Comparison of ENCODE assay signal across 8 cellular contexts in the genomic region with DNA sequence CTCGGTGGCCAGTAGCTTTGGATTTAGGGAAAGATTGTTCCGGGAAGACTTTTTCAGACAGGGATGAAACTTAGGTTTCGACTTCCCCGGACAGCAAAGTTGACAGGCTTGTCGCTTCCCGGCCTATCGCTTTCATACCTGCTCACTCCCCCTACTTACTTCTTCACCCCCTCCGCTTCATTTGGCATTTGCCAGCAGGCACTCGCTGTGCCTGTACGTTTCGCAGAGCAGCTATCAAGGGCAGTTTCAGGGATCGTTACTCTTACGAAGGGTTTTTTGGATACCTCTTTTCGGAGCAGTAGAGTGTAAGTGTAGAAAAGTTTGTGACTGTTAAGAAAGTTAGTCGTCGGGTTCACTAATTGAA. TPM values are rescaled to one million over a fixed set of nuclear protein-coding genes. Genes with fewer than 3 reads are reported as not detected.
A peak's percentile ranks its signal among the peaks of the same experiment; 100 is the strongest.
DNase-seq lines count a peak whose midpoint lies in the region; ATAC-seq, FAIRE-seq and TF ChIP-seq lines count a peak whose summit lies in the region.

No MANE protein-coding gene starts in this region.

- H3K4me3 ChIP-seq in MM.1S (ENCODE audit: low read length) (peak overlapping the region; percentile 86), fibroblast of villous mesenchyme (ENCODE audit: low read depth, low read length) (peak overlapping the region; percentile 79), sigmoid colon (peak overlapping the region; percentile 59 to 72 (median 66))

- peaks cover 35% of the 10 kb centered on the region for H3K36me3 Mint-ChIP-seq in activated T-cell treated with anti-CD3 and anti-CD28 coated beads, Interleukin-2, amount 50 U/mL, for 24 hours (ENCODE audit: low read depth)

- H4K20me1 ChIP-seq in MM.1S (ENCODE audit: insufficient read depth, low read length), result no peaks in the 10 kb centered on the region

- H3K36me3 ChIP-seq in MM.1S (replicated peaks; ENCODE audit: insufficient read depth, low read length), result 0 out of 2 replicates have a peak, but pooled peaks cover 4% of the 10 kb centered on the region
- H3K36me3 ChIP-seq in sigmoid colon, result peaks cover 0 to 39% (median 2%) of the 10 kb centered on the region in 4 donors

- no peak overlapping the region for H3K4me3 Mint-ChIP-seq in activated T-cell treated with anti-CD3 and anti-CD28 coated beads, Interleukin-2, amount 50 U/mL, for 24 hours

- H3K27me3 Mint-ChIP-seq in activated T-cell treated with anti-CD3 and anti-CD28 coated beads, Interleukin-2, amount 50 U/mL, for 24 hours, result no peaks in the 10 kb centered on the region

- H3K4me2 ChIP-seq in MM.1S (ENCODE audit: low read depth, low read length), result peak overlapping the region; percentile 70

- H3K4me1 ChIP-seq in MM.1S (ENCODE audit: low read length), result peaks cover 12% of the 10 kb centered on the region
- H3K4me1 ChIP-seq in sigmoid colon, result peaks cover 2 to 33% (median 26%) of the 10 kb centered on the region in 4 donors

- H3K4me1 Mint-ChIP-seq in activated T-cell treated with anti-CD3 and anti-CD28 coated beads, Interleukin-2, amount 50 U/mL, for 24 hours (ENCODE audit: low read depth), result peaks cover 36% of the 10 kb centered on the region

- peak overlapping the region; percentile 84 for H3K27ac ChIP-seq in MM.1S (ENCODE audit: low read length)
- peak overlapping the region; percentile 78 to 83 (median 82) for H3K27ac ChIP-seq in sigmoid colon

- TF ChIP-seq POLR2A in GM12892 (IDR thresholded peaks at IDR 0.05; ENCODE audit: low read depth, low read length) (no peak), sigmoid colon (IDR thresholded peaks at IDR 0.05) (no peak)

- no peaks in the 10 kb centered on the region for H3K9me2 ChIP-seq in MM.1S (replicated peaks; ENCODE audit: insufficient read depth, low read length)

- peak overlapping the region; percentile 81 for H2AFZ ChIP-seq in MM.1S (ENCODE audit: low read length)

- H3K27me3 ChIP-seq in MM.1S (replicated peaks; ENCODE audit: insufficient read depth, low read length) (no peaks in the 10 kb centered on the region), sigmoid colon (no peaks in the 10 kb centered on the region)

- no peak overlapping the region for H3K27ac Mint-ChIP-seq in activated T-cell treated with anti-CD3 and anti-CD28 coated beads, Interleukin-2, amount 50 U/mL, for 24 hours

- no peak for ATAC-seq in HG02840 (IDR thresholded peaks at IDR 0.05; ENCODE audit: low FRiP score, unreplicated experiment)

- TF ChIP-seq CTCF in MM.1S (IDR thresholded peaks at IDR 0.05; ENCODE audit: low read length) (no peak), fibroblast of villous mesenchyme (IDR thresholded peaks at IDR 0.05; ENCODE audit: insufficient read depth, low read depth, low read length) (no peak), sigmoid colon (IDR thresholded peaks at IDR 0.05) (no peak)

- peak overlapping the region; percentile 67 for H3K9ac ChIP-seq in MM.1S (ENCODE audit: low read length)

- 0% methylated on average over 16 of the region's 16 CpGs for WGBS in sigmoid colon, 2 donors

- peak; percentile 10 for DNase-seq in GM12892 (ENCODE audit: insufficient read length)
- DNase-seq in MM.1S, result peak; percentile 59
- peak; percentile 52 for DNase-seq in activated T-cell treated with anti-CD3 and anti-CD28 coated beads, Interleukin-2, amount 50 U/mL, for 24 hours
- no peak for DNase-seq in fibroblast of villous mesenchyme (ENCODE audit: low read depth)
- no peak for DNase-seq in sigmoid colon
- no peak for DNase-seq in GM19240 (ENCODE audit: insufficient read length, low spot score)
- no peak for DNase-seq in HK-2 (ENCODE audit: unreplicated experiment)

- peaks cover 5% of the 10 kb centered on the region for H3K9me3 Mint-ChIP-seq in activated T-cell treated with anti-CD3 and anti-CD28 coated beads, Interleukin-2, amount 50 U/mL, for 24 hours

- intact Hi-C loops in sigmoid colon (cut with DNase I), result loop anchor here (5.0 kb wide), 3 partner anchors 119 to 1026 kb away; a partner anchor contains a TSS

- no peak for TF ChIP-seq EP300 in sigmoid colon (IDR thresholded peaks at IDR 0.05)

- peaks cover 13% of the 10 kb centered on the region for H3K79me2 ChIP-seq in MM.1S (ENCODE audit: low read length)

- no peaks in the 10 kb centered on the region for H3K9me3 ChIP-seq in MM.1S (replicated peaks; ENCODE audit: insufficient read depth, low read length)
- H3K9me3 ChIP-seq in sigmoid colon, result no peaks in the 10 kb centered on the region

- no peak for FAIRE-seq in GM12892 (lab: Jason Lieb, UNC)

- H3F3A ChIP-seq in MM.1S (ENCODE audit: insufficient read depth, low read length), result peaks cover 14% of the 10 kb centered on the region

RNA-seq across cellular contexts. Expression of a gene that starts 0.4 kb away (rescaled TPM):
- polyA plus RNA-seq in GM12892 (2012; ENCODE audit: missing spikeins), result 8.3 TPM
- total RNA-seq in fibroblast of villous mesenchyme (30.0 and 40.6 TPM in 2 replicates), sigmoid colon (10 to 100 TPM; 31.0 to 49.5 (median 38.7) TPM)
- 10 to 100 TPM in 2 of 3 donors, 1 to 10 TPM in 1; 9.9 to 16.0 (median 13.2) TPM for polyA plus RNA-seq in sigmoid colon

RNA-seq across cellular contexts. Expression of a gene that starts 0.8 kb away (rescaled TPM):
- polyA plus RNA-seq in GM12892 (2012; ENCODE audit: missing spikeins), result 21.9 TPM
- total RNA-seq in fibroblast of villous mesenchyme (28.3 and 41.9 TPM in 2 replicates), sigmoid colon (10 to 100 TPM; 20.1 to 39.9 (median 32.1) TPM)
- polyA plus RNA-seq in sigmoid colon, result 10 to 100 TPM in 1 of 3 donors, 1 to 10 TPM in 2; 4.4 to 10.9 (median 4.8) TPM

RNA-seq across cellular contexts. Expression of a gene that starts 58.9 kb away (rescaled TPM):
- not detected for polyA plus RNA-seq in GM12892 (2012; ENCODE audit: missing spikeins)
- total RNA-seq in fibroblast of villous mesenchyme, result 0.86 and 0.97 TPM in 2 replicates
- total RNA-seq in sigmoid colon, result 1 to 10 TPM in 2 of 4 donors, under 1 TPM in 1, not detected in 1; 0.95 to 1.4 (median 1.2) TPM
- under 1 TPM in 1 of 3 donors, not detected in 2; 0.25 TPM for polyA plus RNA-seq in sigmoid colon

Comparison
In these comparisons a context has a peak if more than half of its experiments do, and no peak if none do; other contexts are left out.
1. DNase-seq: peak in GM12892 (single experiment), MM.1S (single experiment) and activated T-cell treated with anti-CD3 and anti-CD28 coated beads, Interleukin-2, amount 50 U/mL, for 24 hours (single experiment); none in fibroblast of villous mesenchyme (single experiment), sigmoid colon (single experiment), GM19240 (single experiment) and HK-2 (single experiment).
2. Peak in every context shown above with its lines, with median percentiles within 50 percentile points of each other: H3K4me3 ChIP-seq.